In genomic region chr10:12605580-12606405, GRCh38 we compare ENCODE assay signal across 8 cellular contexts.
A peak's percentile ranks its signal among the peaks of the same experiment; 100 is the strongest.
DNase-seq lines count a peak whose midpoint lies in the region; ATAC-seq and TF ChIP-seq lines count a peak whose summit lies in the region.

No MANE protein-coding gene starts in this region.

- H3K27ac ChIP-seq in ovary, result peak overlapping the region; percentile 58 to 59
- H3K27ac ChIP-seq in uterus, result no peak overlapping the region

- H3K4me1 ChIP-seq in ovary (ENCODE audit: insufficient read depth) (peaks cover 9% of the 10 kb centered on the region), uterus (peaks cover 0 to 4% of the 10 kb centered on the region in 2 donors)

- peak; percentile 63 for ATAC-seq in GM18517 (IDR thresholded peaks at IDR 0.05; ENCODE audit: unreplicated experiment)
- peak; percentile 63 for ATAC-seq in HG02852 (IDR thresholded peaks at IDR 0.05; ENCODE audit: unreplicated experiment)

- no peak for TF ChIP-seq EP300 in ovary (IDR thresholded peaks at IDR 0.05)

- H3K4me3 ChIP-seq in ovary (no peak overlapping the region), uterus (peak overlapping the region in 1 of 2 donors; percentile 12)

- H3K9me3 ChIP-seq in ovary (no peaks in the 10 kb centered on the region), uterus (no peaks in the 10 kb centered on the region)

- peak; percentile 49 for DNase-seq in NCI-H226
- DNase-seq in activated T-cell treated with anti-CD3 and anti-CD28 coated beads for 24 hours (ENCODE audit: low read depth), result peak; percentile 20
- DNase-seq in fibroblast of gingiva (ENCODE audit: low read depth), result peak; percentile 91
- peak; percentile 61 to 76 (median 73) for DNase-seq in ovary
- peak; percentile 31 to 32 for DNase-seq in uterus
- DNase-seq in iPS-NIHi11 (ENCODE audit: low spot score), result no peak

- intact Hi-C loops in ovary (cut with DNase I), result no loop called here
- intact Hi-C loops in uterus (cut with DNase I; ENCODE audit: low total_unique reads), result no loop called here

- H3K27me3 ChIP-seq in ovary (no peaks in the 10 kb centered on the region), uterus (no peaks in the 10 kb centered on the region)

- H3K36me3 ChIP-seq in ovary (no peaks in the 10 kb centered on the region), uterus (no peaks in the 10 kb centered on the region)

- 47 to 59% (median 48%) methylated on average over 26 to 27 of the region's 27 CpGs for WGBS in ovary, 3 donors

- no peak for TF ChIP-seq CTCF in ovary (IDR thresholded peaks at IDR 0.05)
- no peak for TF ChIP-seq CTCF in uterus (IDR thresholded peaks at IDR 0.05)

- TF ChIP-seq POLR2A in ovary (IDR thresholded peaks at IDR 0.05) (no peak), uterus (IDR thresholded peaks at IDR 0.05) (no peak)

Comparison
In these comparisons a context has a peak if more than half of its experiments do, and no peak if none do; other contexts are left out.
1. H3K27ac ChIP-seq: peak in ovary (2 of 2); none in uterus (0 of 2).